In genomic region chr15:19899021-19899824, GRCh38 we compare ENCODE assay signal across 27 cellular contexts.
"Had no signal": no experiment of that assay in that cellular context is flagged by ENCODE, and none has a peak within 500 bp of the region (broad histone marks: within the 10 kb centered on the region; RNA-seq: fewer than 3 reads in every experiment).

No MANE protein-coding gene starts in this region.

- H3K9me3 ChIP-seq: adrenal gland had no signal

- H3K4me3 Mint-ChIP-seq: activated CD4-positive, alpha-beta memory T cell treated with anti-CD3 and anti-CD28 coated beads for 36 hours; activated CD4-positive, alpha-beta T cell treated with anti-CD3 and anti-CD28 coated beads, Interleukin-2, amount 10 ng/mL, durations not matched to agents 7 days and 5 days; activated naive CD8-positive, alpha-beta T cell treated with anti-CD3 and anti-CD28 coated beads, Interleukin-2, amount 10 ng/mL, durations not matched to agents 7 days and 5 days; activated T-helper 17 cell treated with anti-CD3 and anti-CD28 coated beads, Interleukin-2, amount 50 U/mL, for 72 hours; T-cell had no signal

- H3K4me1 ChIP-seq: adrenal gland, breast epithelium, Peyer's patch had no signal

- H3K27me3 Mint-ChIP-seq: activated CD4-positive, alpha-beta memory T cell treated with anti-CD3 and anti-CD28 coated beads for 36 hours; activated CD4-positive, alpha-beta T cell treated with anti-CD3 and anti-CD28 coated beads, Interleukin-2, amount 10 ng/mL, durations not matched to agents 7 days and 5 days; activated naive CD8-positive, alpha-beta T cell treated with anti-CD3 and anti-CD28 coated beads, Interleukin-2, amount 10 ng/mL, durations not matched to agents 7 days and 5 days; activated T-helper 17 cell treated with anti-CD3 and anti-CD28 coated beads, Interleukin-2, amount 50 U/mL, for 72 hours; T-cell had no signal

- DNase-seq: activated CD4-positive, alpha-beta memory T cell treated with anti-CD3 and anti-CD28 coated beads for 36 hours; activated CD4-positive, alpha-beta T cell treated with anti-CD3 and anti-CD28 coated beads, Interleukin-2, amount 10 ng/mL, durations not matched to agents 7 days and 5 days; activated CD4-positive, CD25-positive, alpha-beta regulatory T cell; activated naive CD4-positive, alpha-beta T cell treated with anti-CD3 and anti-CD28 coated beads, Interleukin-2, amount 50 U/mL, for 16 hours; activated naive CD8-positive, alpha-beta T cell treated with anti-CD3 and anti-CD28 coated beads, Interleukin-2, amount 10 ng/mL, durations not matched to agents 7 days and 5 days; activated T-cell treated with anti-CD3 and anti-CD28 coated beads for 4 hours; activated T-cell treated with anti-CD3 and anti-CD28 coated beads, Interleukin-2, amount 50 U/mL, for 48 hours; adrenal gland; anterior cingulate cortex; central memory CD4-positive, alpha-beta T cell; NCI-H1092; NCI-H1417 treated with DMSO at 0.1 percent for 48 hours; NCI-H1694; NCI-H2029 treated with DMSO at 0.1 percent for 48 hours; NCI-H345; NCI-H510A; NCI-H526 treated with DMSO at 0.1 percent for 48 hours; SHP77; T-helper 2 cell; T1000 had no signal

- H3K36me3 ChIP-seq: adrenal gland, breast epithelium, Peyer's patch had no signal

- H3K27ac ChIP-seq: adrenal gland, breast epithelium, KMS-11, Peyer's patch, RWPE1, VCaP had no signal

- H3K4me1 Mint-ChIP-seq: activated CD4-positive, alpha-beta T cell treated with anti-CD3 and anti-CD28 coated beads, Interleukin-2, amount 10 ng/mL, durations not matched to agents 7 days and 5 days; activated naive CD8-positive, alpha-beta T cell treated with anti-CD3 and anti-CD28 coated beads, Interleukin-2, amount 10 ng/mL, durations not matched to agents 7 days and 5 days; T-cell had no signal

- H3K4me2 ChIP-seq: KMS-11 had no signal

- H3K36me3 Mint-ChIP-seq: T-cell had no signal

- H3K27ac Mint-ChIP-seq: activated CD4-positive, alpha-beta memory T cell treated with anti-CD3 and anti-CD28 coated beads for 36 hours; activated CD4-positive, alpha-beta T cell treated with anti-CD3 and anti-CD28 coated beads, Interleukin-2, amount 10 ng/mL, durations not matched to agents 7 days and 5 days; activated naive CD8-positive, alpha-beta T cell treated with anti-CD3 and anti-CD28 coated beads, Interleukin-2, amount 10 ng/mL, durations not matched to agents 7 days and 5 days; activated T-helper 17 cell treated with anti-CD3 and anti-CD28 coated beads, Interleukin-2, amount 50 U/mL, for 72 hours; T-cell had no signal

- H3K4me3 ChIP-seq: adrenal gland, breast epithelium, Peyer's patch had no signal

- ATAC-seq: activated T-helper 17 cell treated with anti-CD3 and anti-CD28 coated beads, Interleukin-2, amount 50 U/mL, for 72 hours; T-cell had no signal

- H3K27me3 ChIP-seq: adrenal gland, breast epithelium, Peyer's patch had no signal
